In genomic region chr16:78479723-78480122, GRCh38 we compare ENCODE assay signal across 24 cellular contexts.
DNase-seq lines count a peak whose midpoint lies in the region; ATAC-seq, FAIRE-seq and TF ChIP-seq lines count a peak whose summit lies in the region.
"Had no signal": no experiment of that assay in that cellular context is flagged by ENCODE, and none has a peak within 500 bp of the region (broad histone marks: within the 10 kb centered on the region; RNA-seq: fewer than 3 reads in every experiment).

No MANE protein-coding gene starts in this region.

- no peak overlapping the region for H2BK15ac ChIP-seq in mesendoderm (replicated peaks; ENCODE audit: low read depth)

- no peak overlapping the region for H3K4ac ChIP-seq in mesendoderm (ENCODE audit: low read depth, low read length)

- no peak overlapping the region for H3K18ac ChIP-seq in mesendoderm (ENCODE audit: low read length)

- H3K4me3 Mint-ChIP-seq in endodermal cell: no peak overlapping the region
- no peak overlapping the region for H3K4me3 Mint-ChIP-seq in stimulated activated memory B cell treated with anti-CD40 and anti-IgM and Interleukin-4, amounts not matched to agents 10 μg/mL and 1 μg/mL and 100 μg/mL, for 72 hours
- H3K4me3 Mint-ChIP-seq: B cell; CD4-positive, alpha-beta T cell; CD8-positive, alpha-beta T cell had no signal

- no peaks in the 10 kb centered on the region for H3K27me3 Mint-ChIP-seq in endodermal cell (ENCODE audit: insufficient read depth)
- no peaks in the 10 kb centered on the region for H3K27me3 Mint-ChIP-seq in stimulated activated memory B cell treated with anti-CD40 and anti-IgM and Interleukin-4, amounts not matched to agents 10 μg/mL and 1 μg/mL and 100 μg/mL, for 72 hours
- H3K27me3 Mint-ChIP-seq: B cell; CD4-positive, alpha-beta T cell had no signal

- no peak overlapping the region for H2BK120ac ChIP-seq in mesendoderm (ENCODE audit: low read depth, low read length)

- no peak for TF ChIP-seq RAD21 in HepG2 (CRISPR knock-in tag; IDR thresholded peaks at IDR 0.05)

- no peak overlapping the region for H2AFZ ChIP-seq in HepG2 (ENCODE audit: low read length)

- H3K9ac ChIP-seq in HepG2 (ENCODE audit: insufficient read depth, low read depth, low read length): no peak overlapping the region
- no peak overlapping the region for H3K9ac ChIP-seq in HUES48 (ENCODE audit: low read depth, low read length)
- H3K9ac ChIP-seq in endodermal cell (ENCODE audit: extremely low read depth, low read length, poor library complexity, severe bottlenecking): no peak overlapping the region
- H3K9ac ChIP-seq in mesendoderm (ENCODE audit: low read length): no peak overlapping the region
- H3K9ac ChIP-seq: BLaER1 treated with 17β-estradiol and CSF1 and Interleukin-3, amounts not matched to agents 10 nM and 100 nM had no signal

- H3K4me2 ChIP-seq in HepG2 (ENCODE audit: low read depth, low read length): no peak overlapping the region
- no peak overlapping the region for H3K4me2 ChIP-seq in mesendoderm (ENCODE audit: low read length)
- H3K4me2 ChIP-seq: A549; BLaER1 treated with 17β-estradiol and CSF1 and Interleukin-3, amounts not matched to agents 10 nM and 100 nM had no signal

- H4K8ac ChIP-seq in mesendoderm (ENCODE audit: low read depth, low read length): no peak overlapping the region

- in situ Hi-C loops in HepG2 (cut with HindIII; ENCODE audit: extremely low pct_ligation_motif_present, low pct_unique_long_range_greater_than_20kb): loop anchor here (10.0 kb wide), 1 partner anchor 355 kb away; no protein-coding TSS in a partner anchor

- H2AK5ac ChIP-seq in mesendoderm (ENCODE audit: low read length): no peak overlapping the region

- no peak for ATAC-seq in HepG2
- no peak for ATAC-seq in right lobe of liver
- no peak for ATAC-seq in stimulated activated memory B cell treated with anti-CD40 and anti-IgM and Interleukin-4, amounts not matched to agents 10 μg/mL and 1 μg/mL and 100 μg/mL, for 72 hours
- ATAC-seq: A549; CD8-positive, alpha-beta T cell had no signal

- peak overlapping the region; percentile 90 for H3K27ac ChIP-seq in HepG2 (ENCODE audit: extremely low read length, insufficient read depth, low read length)
- no peak overlapping the region for H3K27ac ChIP-seq in right lobe of liver
- peak overlapping the region; percentile 1 for H3K27ac ChIP-seq in HUES48 (ENCODE audit: low read depth, low read length)
- H3K27ac ChIP-seq in endodermal cell (ENCODE audit: low read depth, low read length): no peak overlapping the region
- no peak overlapping the region for H3K27ac ChIP-seq in mesendoderm (ENCODE audit: low read depth, low read length)
- H3K27ac ChIP-seq: 22Rv1; A549; BLaER1 treated with 17β-estradiol and CSF1 and Interleukin-3, amounts not matched to agents 10 nM and 100 nM; C4-2B had no signal

- H3K9me3 Mint-ChIP-seq in endodermal cell: no peaks in the 10 kb centered on the region
- no peaks in the 10 kb centered on the region for H3K9me3 Mint-ChIP-seq in stimulated activated memory B cell treated with anti-CD40 and anti-IgM and Interleukin-4, amounts not matched to agents 10 μg/mL and 1 μg/mL and 100 μg/mL, for 72 hours
- H3K9me3 Mint-ChIP-seq: CD4-positive, alpha-beta T cell; CD8-positive, alpha-beta T cell had no signal

- no peak overlapping the region for H3K27ac Mint-ChIP-seq in endodermal cell
- H3K27ac Mint-ChIP-seq in stimulated activated memory B cell treated with anti-CD40 and anti-IgM and Interleukin-4, amounts not matched to agents 10 μg/mL and 1 μg/mL and 100 μg/mL, for 72 hours: no peak overlapping the region
- H3K27ac Mint-ChIP-seq: B cell; CD4-positive, alpha-beta T cell; CD8-positive, alpha-beta T cell had no signal

- TF ChIP-seq POLR2A in HepG2 (IDR thresholded peaks at IDR 0.05; ENCODE audit: insufficient read depth in 1 of 2, low read depth in 2 of 2, low read length in 2 of 2): no peak
- no peak for TF ChIP-seq POLR2A in right lobe of liver (IDR thresholded peaks at IDR 0.05)
- no peak for TF ChIP-seq POLR2A in GM12891 (IDR thresholded peaks at IDR 0.05; ENCODE audit: low read depth, low read length)

- no peak overlapping the region for H3K56ac ChIP-seq in mesendoderm (ENCODE audit: low read length)

- no peaks in the 10 kb centered on the region for H3K27me3 ChIP-seq in HepG2 (ENCODE audit: control insufficient read depth in 1 of 2, insufficient read depth in 2 of 2, low read length in 2 of 2)
- no peaks in the 10 kb centered on the region for H3K27me3 ChIP-seq in right lobe of liver
- H3K27me3 ChIP-seq in HUES48 (ENCODE audit: control insufficient read depth, insufficient read depth, low read length): no peaks in the 10 kb centered on the region
- H3K27me3 ChIP-seq in endodermal cell (ENCODE audit: control insufficient read depth, insufficient read depth, low read length, poor library complexity, severe bottlenecking): no peaks in the 10 kb centered on the region
- no peaks in the 10 kb centered on the region for H3K27me3 ChIP-seq in mesendoderm (ENCODE audit: insufficient read depth, low read length, poor library complexity)
- H3K27me3 ChIP-seq: BLaER1 treated with 17β-estradiol and CSF1 and Interleukin-3, amounts not matched to agents 10 nM and 100 nM had no signal

- H3K79me2 ChIP-seq in HepG2 (ENCODE audit: insufficient read depth, low read length) (no peaks in the 10 kb centered on the region), mesendoderm (ENCODE audit: control insufficient read depth, insufficient read depth, low read length) (no peaks in the 10 kb centered on the region)

- DNase-seq in HepG2 (ENCODE audit: low spot score) (no peak), right lobe of liver (no peak), endodermal cell (peak; percentile 57), mesendoderm (peak; percentile 27), GM12891 (ENCODE audit: insufficient read length, low spot score) (no peak), Kasumi-1 (lab: John Stamatoyannopoulos, UW) (no peak)
- DNase-seq: AML-193; Caco-2; Calu3; CD4-positive, alpha-beta T cell; CD8-positive, alpha-beta T cell; DMS79 treated with DMSO at 0.1 percent for 48 hours; GF-D8 had no signal

- FAIRE-seq in HepG2 (lab: Jason Lieb, UNC) (no peak), GM12891 (lab: Jason Lieb, UNC) (no peak)
- FAIRE-seq: A549, D721Med, G401.6, GM12892, GM18507 had no signal

- CTCF ChIA-PET in HepG2 (lab: Yijun Ruan, JAX; ENCODE audit: low intra/inter-chr PET ratio, low total read pairs): no interaction called here

- POLR2A ChIA-PET in HepG2 (lab: Yijun Ruan, JAX): interaction anchor here (1.8 kb wide), 1 partner anchor 26 kb away, joined by 9 read pairs; no protein-coding TSS in a partner anchor

- TF ChIP-seq CTCF in HepG2 (CRISPR knock-in tag; IDR thresholded peaks at IDR 0.05): no peak
- TF ChIP-seq CTCF in right lobe of liver (IDR thresholded peaks at IDR 0.05): no peak
- TF ChIP-seq CTCF in endodermal cell (conservative IDR thresholded peaks at IDR 0.05): no peak

- intact Hi-C loops in HepG2 (cut with micrococcal nuclease; ENCODE audit: unreplicated experiment): loop anchor here (5.0 kb wide), 1 partner anchor 192 kb away; no protein-coding TSS in a partner anchor
- intact Hi-C loops in right lobe of liver (cut with DNase I): no loop called here

- H3K36me3 Mint-ChIP-seq in endodermal cell (ENCODE audit: low read depth): no peaks in the 10 kb centered on the region
- no peaks in the 10 kb centered on the region for H3K36me3 Mint-ChIP-seq in stimulated activated memory B cell treated with anti-CD40 and anti-IgM and Interleukin-4, amounts not matched to agents 10 μg/mL and 1 μg/mL and 100 μg/mL, for 72 hours
- H3K36me3 Mint-ChIP-seq: CD8-positive, alpha-beta T cell had no signal

- H4K20me1 ChIP-seq in HepG2 (ENCODE audit: insufficient read depth, low read length): no peaks in the 10 kb centered on the region
- H4K20me1 ChIP-seq: BLaER1 treated with 17β-estradiol and CSF1 and Interleukin-3, amounts not matched to agents 10 nM and 100 nM had no signal

- H3K9me3 ChIP-seq in HepG2 (ENCODE audit: low read length): no peaks in the 10 kb centered on the region
- H3K9me3 ChIP-seq in right lobe of liver: no peaks in the 10 kb centered on the region
- no peaks in the 10 kb centered on the region for H3K9me3 ChIP-seq in HUES48 (ENCODE audit: control insufficient read depth, insufficient read depth, low read length)
- H3K9me3 ChIP-seq in endodermal cell (ENCODE audit: control insufficient read depth, low read length): no peaks in the 10 kb centered on the region
- H3K9me3 ChIP-seq: A549; BLaER1 treated with 17β-estradiol and CSF1 and Interleukin-3, amounts not matched to agents 10 nM and 100 nM; Caco-2 had no signal

- H3K4me1 ChIP-seq in HepG2 (ENCODE audit: insufficient read depth, low read length): peaks cover 53% of the 10 kb centered on the region
- peaks cover 0 to 20% (median 9%) of the 10 kb centered on the region in 4 donors for H3K4me1 ChIP-seq in right lobe of liver
- peaks cover 31% of the 10 kb centered on the region for H3K4me1 ChIP-seq in HUES48 (ENCODE audit: control insufficient read depth, insufficient read depth, low read length)
- peaks cover 13% of the 10 kb centered on the region for H3K4me1 ChIP-seq in endodermal cell (ENCODE audit: control insufficient read depth, insufficient read depth, low read length)
- no peaks in the 10 kb centered on the region for H3K4me1 ChIP-seq in mesendoderm (ENCODE audit: control insufficient read depth, low read depth, low read length)
- H3K4me1 ChIP-seq: A549; BLaER1 treated with 17β-estradiol and CSF1 and Interleukin-3, amounts not matched to agents 10 nM and 100 nM; Caco-2 had no signal

- H3K23ac ChIP-seq in mesendoderm (ENCODE audit: low read length): no peak overlapping the region

- no peak overlapping the region for H2BK5ac ChIP-seq in mesendoderm (ENCODE audit: low read length)

- peaks cover 31% of the 10 kb centered on the region for H3K4me1 Mint-ChIP-seq in endodermal cell
- H3K4me1 Mint-ChIP-seq in stimulated activated memory B cell treated with anti-CD40 and anti-IgM and Interleukin-4, amounts not matched to agents 10 μg/mL and 1 μg/mL and 100 μg/mL, for 72 hours: peaks cover 8% of the 10 kb centered on the region
- H3K4me1 Mint-ChIP-seq: B cell had no signal

- no TSS peak for BruUV-seq in HepG2 (replicated peaks; lab: Mats Ljungman, UMichigan)

- H4K5ac ChIP-seq in mesendoderm (ENCODE audit: low read length): no peak overlapping the region

- 95% methylated on average over 2 of the region's 2 CpGs for WGBS in HepG2 (ENCODE audit: low lambda C conversion rate)
- 83% methylated on average over 2 of the region's 2 CpGs for WGBS in right lobe of liver (ENCODE audit: insufficient coverage, low coverage, low lambda C conversion rate, missing lambda C conversion rate)
- 84% methylated on average over 2 of the region's 2 CpGs; no CpG with 5 or more reads in 1 of the 2 experiments for whole genome bisulfite sequencing in endodermal cell (ENCODE audit: insufficient coverage in 1 of 2, insufficient read length in 1 of 2), 2 experiments
- no CpG with 5 or more reads among the region's 2 CpGs for WGBS in mesendoderm (ENCODE audit: extremely low coverage, insufficient coverage, low lambda C conversion rate)

- H3K79me1 ChIP-seq in mesendoderm (ENCODE audit: low read length): no peaks in the 10 kb centered on the region

- H3K36me3 ChIP-seq in HepG2 (replicated peaks in 1 of 2; ENCODE audit: control insufficient read depth in 1 of 2, insufficient read depth in 2 of 2, low read length in 2 of 2): no peaks in the 10 kb centered on the region
- no peaks in the 10 kb centered on the region for H3K36me3 ChIP-seq in right lobe of liver
- H3K36me3 ChIP-seq in HUES48 (ENCODE audit: control insufficient read depth, insufficient read depth, low read length): no peaks in the 10 kb centered on the region
- no peaks in the 10 kb centered on the region for H3K36me3 ChIP-seq in endodermal cell (ENCODE audit: control insufficient read depth, insufficient read depth, low read length)
- no peaks in the 10 kb centered on the region for H3K36me3 ChIP-seq in mesendoderm (ENCODE audit: control insufficient read depth, insufficient read depth, low read length)
- H3K36me3 ChIP-seq: BLaER1 treated with 17β-estradiol and CSF1 and Interleukin-3, amounts not matched to agents 10 nM and 100 nM had no signal

- H3K4me3 ChIP-seq in HepG2 (replicated peaks in 1 of 3; ENCODE audit: insufficient read depth in 1 of 3, low read depth in 2 of 3, low read length in 3 of 3): no peak overlapping the region
- no peak overlapping the region for H3K4me3 ChIP-seq in right lobe of liver
- no peak overlapping the region for H3K4me3 ChIP-seq in HUES48 (ENCODE audit: low read depth, low read length)
- no peak overlapping the region for H3K4me3 ChIP-seq in endodermal cell (ENCODE audit: low read length)
- no peak overlapping the region for H3K4me3 ChIP-seq in mesendoderm (ENCODE audit: low read length)
- H3K4me3 ChIP-seq: A549; BLaER1 treated with 17β-estradiol and CSF1 and Interleukin-3, amounts not matched to agents 10 nM and 100 nM had no signal

- TF ChIP-seq EP300 in HepG2 (IDR thresholded peaks at IDR 0.05; ENCODE audit: low read depth in 2 of 2, low read length in 2 of 2) (no peak), HepG2 (CRISPR knock-in tag; IDR thresholded peaks at IDR 0.05; ENCODE audit: borderline replicate concordance) (no peak)

Comparison
In these comparisons a context has a peak if more than half of its experiments do, and no peak if none do; other contexts are left out.
1. H3K27ac ChIP-seq: peak in HepG2 (single experiment) and HUES48 (single experiment); none in right lobe of liver (0 of 3), endodermal cell (single experiment) and mesendoderm (single experiment).
2. DNase-seq: peak in endodermal cell (single experiment) and mesendoderm (single experiment); none in HepG2 (single experiment), right lobe of liver (0 of 3), GM12891 (single experiment) and Kasumi-1 (0 of 2).